ENCODE assay signal across 8 cellular contexts in genomic region chr7:90816511-90817142, GRCh38.
DNase-seq lines count a peak whose midpoint lies in the region; ATAC-seq and TF ChIP-seq lines count a peak whose summit lies in the region.

No MANE protein-coding gene starts in this region.

- intact Hi-C loops in colonic mucosa (cut with DNase I), result no loop called here

- no peak overlapping the region for H3K27ac ChIP-seq in colonic mucosa

- H3K27me3 ChIP-seq in colonic mucosa, result no peaks in the 10 kb centered on the region

- H3K4me3 ChIP-seq in colonic mucosa, result no peak overlapping the region

- ATAC-seq in GM21360 (IDR thresholded peaks at IDR 0.05; ENCODE audit: unreplicated experiment) (peak; percentile 100), HG03457 (IDR thresholded peaks at IDR 0.05; ENCODE audit: unreplicated experiment) (peak; percentile 100), WTC11 (no peak)

- no peaks in the 10 kb centered on the region for H3K4me1 ChIP-seq in colonic mucosa

- no peak overlapping the region for H3K4me3 Mint-ChIP-seq in WTC11

- H3K4me1 Mint-ChIP-seq in WTC11, result peaks cover 18% of the 10 kb centered on the region

- H3K36me3 Mint-ChIP-seq in WTC11, result peaks cover 20% of the 10 kb centered on the region

- POLR2A ChIA-PET in WTC11 (lab: Charles Lee), result no interaction called here

- H3K9me3 Mint-ChIP-seq in WTC11, result peaks cover 24% of the 10 kb centered on the region

- peak overlapping the region; percentile 0; the same call in 1 of the 2 replicates for H3K27ac Mint-ChIP-seq in WTC11

- H3K27me3 Mint-ChIP-seq in WTC11 (ENCODE audit: low read depth), result no peaks in the 10 kb centered on the region

- peak; percentile 98 for DNase-seq in EH (ENCODE audit: low read depth)
- no peak for DNase-seq in WTC11 (ENCODE audit: low spot score)
- peak; percentile 16 to 96 for DNase-seq in lung microvascular endothelial cell (ENCODE audit: low read depth in 2 of 2)
- DNase-seq in activated CD4-positive, alpha-beta T cell treated with anti-CD3 and anti-CD28 coated beads for 1 hour, result no peak
- no peak for DNase-seq in colonic mucosa
- no peak for DNase-seq in germinal center (ENCODE audit: low spot score)

- CTCF ChIA-PET in WTC11 (lab: Charles Lee), result no interaction called here

- no peaks in the 10 kb centered on the region for H3K36me3 ChIP-seq in colonic mucosa

- H3K9ac ChIP-seq in colonic mucosa (ENCODE audit: low read depth in 2 of 2, low read length in 2 of 2), result no peak overlapping the region

- TF ChIP-seq CTCF in WTC11 (IDR thresholded peaks at IDR 0.05), result no peak
- TF ChIP-seq CTCF in colonic mucosa (IDR thresholded peaks at IDR 0.05), result no peak

- H3K9me3 ChIP-seq in colonic mucosa, result no peaks in the 10 kb centered on the region

TF ChIP-seq in WTC11, 78 proteins besides CTCF, POLR2A, EP300 and RAD21:
- TF ChIP-seq ZNF232 (CRISPR knock-in tag; IDR thresholded peaks at IDR 0.05), result no peak
- no peak for TF ChIP-seq ZNF532 (CRISPR knock-in tag; IDR thresholded peaks at IDR 0.05; ENCODE audit: borderline replicate concordance)
- no peak for TF ChIP-seq NR2C2 (CRISPR knock-in tag; IDR thresholded peaks at IDR 0.05)
- TF ChIP-seq, protein P1, sequence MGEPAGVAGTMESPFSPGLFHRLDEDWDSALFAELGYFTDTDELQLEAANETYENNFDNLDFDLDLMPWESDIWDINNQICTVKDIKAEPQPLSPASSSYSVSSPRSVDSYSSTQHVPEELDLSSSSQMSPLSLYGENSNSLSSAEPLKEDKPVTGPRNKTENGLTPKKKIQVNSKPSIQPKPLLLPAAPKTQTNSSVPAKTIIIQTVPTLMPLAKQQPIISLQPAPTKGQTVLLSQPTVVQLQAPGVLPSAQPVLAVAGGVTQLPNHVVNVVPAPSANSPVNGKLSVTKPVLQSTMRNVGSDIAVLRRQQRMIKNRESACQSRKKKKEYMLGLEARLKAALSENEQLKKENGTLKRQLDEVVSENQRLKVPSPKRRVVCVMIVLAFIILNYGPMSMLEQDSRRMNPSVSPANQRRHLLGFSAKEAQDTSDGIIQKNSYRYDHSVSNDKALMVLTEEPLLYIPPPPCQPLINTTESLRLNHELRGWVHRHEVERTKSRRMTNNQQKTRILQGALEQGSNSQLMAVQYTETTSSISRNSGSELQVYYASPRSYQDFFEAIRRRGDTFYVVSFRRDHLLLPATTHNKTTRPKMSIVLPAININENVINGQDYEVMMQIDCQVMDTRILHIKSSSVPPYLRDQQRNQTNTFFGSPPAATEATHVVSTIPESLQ (CRISPR knock-in tag; IDR thresholded peaks at IDR 0.05), result no peak
- TF ChIP-seq JAZF1 (CRISPR knock-in tag; IDR thresholded peaks at IDR 0.05), result no peak
- TF ChIP-seq ZSCAN18 (CRISPR knock-in tag; IDR thresholded peaks at IDR 0.05), result no peak
- TF ChIP-seq PRRX2 (CRISPR knock-in tag; IDR thresholded peaks at IDR 0.05), result no peak
- TF ChIP-seq FOXP4 (CRISPR knock-in tag; IDR thresholded peaks at IDR 0.05), result no peak

Comparison
In these comparisons a context has a peak if more than half of its experiments do, and no peak if none do; other contexts are left out.
1. DNase-seq: peak in EH (single experiment) and lung microvascular endothelial cell (2 of 2); none in WTC11 (single experiment), activated CD4-positive, alpha-beta T cell treated with anti-CD3 and anti-CD28 coated beads for 1 hour (single experiment), colonic mucosa (single experiment) and germinal center (single experiment).